In genomic region chr6:43490523-43490939, GRCh38 we compare ENCODE assay signal across 1 cellular context.
TF ChIP-seq lines count a peak whose summit lies in the region.

No MANE protein-coding gene starts in this region.

TF ChIP-seq in HepG2, 621 proteins besides CTCF, POLR2A, EP300 and RAD21 (continued from another document):
- no peak for TF ChIP-seq RERE (CRISPR knock-in tag; IDR thresholded peaks at IDR 0.05; ENCODE audit: low read depth)
